17 cellular contexts compared by ENCODE assay signal in genomic region chr17:8837438-8838075, GRCh38. TPM values are rescaled to one million over a fixed set of nuclear protein-coding genes. Genes with fewer than 3 reads are reported as not detected.
DNase-seq lines count a peak whose midpoint lies in the region; ATAC-seq and TF ChIP-seq lines count a peak whose summit lies in the region.
"Had no signal": no experiment of that assay in that cellular context is flagged by ENCODE, and none has a peak within 500 bp of the region (broad histone marks: within the 10 kb centered on the region; RNA-seq: fewer than 3 reads in every experiment).

No MANE protein-coding gene starts in this region.

- H3K27me3 ChIP-seq in iPS-18a (ENCODE audit: control insufficient read depth, insufficient read depth, low read length), result no peaks in the 10 kb centered on the region

- H3K4me1 ChIP-seq in iPS-18a (ENCODE audit: control insufficient read depth, low read depth, low read length), result peaks cover 11% of the 10 kb centered on the region
- H3K4me1 ChIP-seq: suprapubic skin had no signal

- no peak for TF ChIP-seq CTCF in HFFc6 (IDR thresholded peaks at IDR 0.05)

- no peak for ATAC-seq in stimulated activated naive B cell treated with anti-CD40 and anti-IgM and Interleukin-4, amounts not matched to agents 10 μg/mL and 1 μg/mL and 100 μg/mL, for 72 hours (replicated peaks)
- no peak for ATAC-seq in HG03520 (IDR thresholded peaks at IDR 0.05; ENCODE audit: unreplicated experiment)
- ATAC-seq: activated CD4-positive, alpha-beta T cell treated with anti-CD3 and anti-CD28 coated beads for 36 hours; T-cell had no signal

- no peak overlapping the region for H3K9ac ChIP-seq in iPS-18a (ENCODE audit: low read length)

- DNase-seq in DMS 273 (lab: John Stamatoyannopoulos, UW; ENCODE audit: unreplicated experiment) (peak; percentile 41), DMS 273 treated with DMSO at 0.1 percent for 48 hours (lab: John Stamatoyannopoulos, UW) (no peak), HFFc6 (no peak)
- DNase-seq in activated CD8-positive, alpha-beta memory T cell treated with anti-CD3 and anti-CD28 coated beads, Interleukin-2, amount 50 U/mL, for 48 hours, result peak; percentile 26
- no peak for DNase-seq in stimulated activated naive B cell treated with anti-CD40 and anti-IgM and Interleukin-4, amounts not matched to agents 10 μg/mL and 1 μg/mL and 100 μg/mL, for 72 hours
- DNase-seq in activated CD4-positive, CD25-positive, alpha-beta regulatory T cell (lab: John Stamatoyannopoulos, UW), result no peak
- DNase-seq: activated CD4-positive, alpha-beta T cell treated with anti-CD3 and anti-CD28 coated beads for 36 hours; COR-L47; nucleus accumbens; T-cell had no signal

- H3K4me3 Mint-ChIP-seq in stimulated activated naive B cell treated with anti-CD40 and anti-IgM and Interleukin-4, amounts not matched to agents 10 μg/mL and 1 μg/mL and 100 μg/mL, for 72 hours, result no peak overlapping the region
- no peak overlapping the region for H3K4me3 Mint-ChIP-seq in HFFc6
- H3K4me3 Mint-ChIP-seq: activated CD4-positive, alpha-beta T cell treated with anti-CD3 and anti-CD28 coated beads for 36 hours; activated T-helper 1 cell treated with anti-CD3 and anti-CD28 coated beads, Interleukin-12 subunit alpha, Interleukin-12 subunit beta, Interleukin-2, Interleukin-4 antibody, amounts not matched to agents 30 ng/mL and 10 ng/mL and 1 ng/mL, durations not matched to agents 14 hours and 24 hours and 36 hours; T-cell had no signal

- peaks cover 4 to 7% of the 10 kb centered on the region in 2 donors for H3K9me3 Mint-ChIP-seq in stimulated activated naive B cell treated with anti-CD40 and anti-IgM and Interleukin-4, amounts not matched to agents 10 μg/mL and 1 μg/mL and 100 μg/mL, for 72 hours
- peaks cover 43% of the 10 kb centered on the region for H3K9me3 Mint-ChIP-seq in HFFc6
- H3K9me3 Mint-ChIP-seq: activated T-helper 1 cell treated with anti-CD3 and anti-CD28 coated beads, Interleukin-12 subunit alpha, Interleukin-12 subunit beta, Interleukin-2, Interleukin-4 antibody, amounts not matched to agents 30 ng/mL and 10 ng/mL and 1 ng/mL, durations not matched to agents 14 hours and 24 hours and 36 hours; T-cell had no signal

- H3K36me3 ChIP-seq in iPS-18a (ENCODE audit: control insufficient read depth, low read depth, low read length), result no peaks in the 10 kb centered on the region
- H3K36me3 ChIP-seq: suprapubic skin had no signal

- H3K36me3 Mint-ChIP-seq in stimulated activated naive B cell treated with anti-CD40 and anti-IgM and Interleukin-4, amounts not matched to agents 10 μg/mL and 1 μg/mL and 100 μg/mL, for 72 hours, result peaks cover 5 to 10% of the 10 kb centered on the region in 2 donors
- no peaks in the 10 kb centered on the region for H3K36me3 Mint-ChIP-seq in HFFc6 (ENCODE audit: low read depth)

- H3K4me1 Mint-ChIP-seq in stimulated activated naive B cell treated with anti-CD40 and anti-IgM and Interleukin-4, amounts not matched to agents 10 μg/mL and 1 μg/mL and 100 μg/mL, for 72 hours, result peaks cover 2 to 5% of the 10 kb centered on the region in 2 donors
- H3K4me1 Mint-ChIP-seq in HFFc6 (ENCODE audit: low read depth), result no peaks in the 10 kb centered on the region
- H3K4me1 Mint-ChIP-seq: activated CD4-positive, alpha-beta T cell treated with anti-CD3 and anti-CD28 coated beads for 36 hours; T-cell had no signal

- no peaks in the 10 kb centered on the region for H3K9me3 ChIP-seq in iPS-18a (ENCODE audit: control insufficient read depth, low read depth, low read length)
- H3K9me3 ChIP-seq: suprapubic skin had no signal

- no peak overlapping the region for H3K4me3 ChIP-seq in iPS-18a (ENCODE audit: low read length)
- H3K4me3 ChIP-seq: suprapubic skin had no signal

- peak overlapping the region; percentile 14 for H3K27ac Mint-ChIP-seq in stimulated activated naive B cell treated with anti-CD40 and anti-IgM and Interleukin-4, amounts not matched to agents 10 μg/mL and 1 μg/mL and 100 μg/mL, for 72 hours
- H3K27ac Mint-ChIP-seq in HFFc6, result no peak overlapping the region
- H3K27ac Mint-ChIP-seq: activated CD4-positive, alpha-beta T cell treated with anti-CD3 and anti-CD28 coated beads for 36 hours; activated T-helper 1 cell treated with anti-CD3 and anti-CD28 coated beads, Interleukin-12 subunit alpha, Interleukin-12 subunit beta, Interleukin-2, Interleukin-4 antibody, amounts not matched to agents 30 ng/mL and 10 ng/mL and 1 ng/mL, durations not matched to agents 14 hours and 24 hours and 36 hours; T-cell had no signal

- peaks cover 14 to 27% of the 10 kb centered on the region in 2 donors for H3K27me3 Mint-ChIP-seq in stimulated activated naive B cell treated with anti-CD40 and anti-IgM and Interleukin-4, amounts not matched to agents 10 μg/mL and 1 μg/mL and 100 μg/mL, for 72 hours
- peaks cover 4% of the 10 kb centered on the region for H3K27me3 Mint-ChIP-seq in HFFc6 (ENCODE audit: insufficient read depth)
- H3K27me3 Mint-ChIP-seq: activated CD4-positive, alpha-beta T cell treated with anti-CD3 and anti-CD28 coated beads for 36 hours; T-cell had no signal

- peak overlapping the region; percentile 17 for H3K27ac ChIP-seq in iPS-18a (ENCODE audit: low read length)
- H3K27ac ChIP-seq: 22Rv1, suprapubic skin had no signal

RNA-seq across cellular contexts. Expression of gene PIK3R6, which starts 29.9 kb away (rescaled TPM):
- not detected for total RNA-seq in HFFc6 (2021; fragmentation: NEBNext Ultra II Directional; extraction: Animal tissue kit (Norgen Biotek cat#: 25700))
- total RNA-seq: LHCN-M2, OCI-LY7 had no signal

RNA-seq across cellular contexts. Expression of gene MFSD6L, which starts 38.4 kb away (rescaled TPM):
- not detected for total RNA-seq in HFFc6 (2021; fragmentation: NEBNext Ultra II Directional; extraction: Animal tissue kit (Norgen Biotek cat#: 25700))
- total RNA-seq: LHCN-M2, OCI-LY7 had no signal

Comparison
In these comparisons a context has a peak if more than half of its experiments do, and no peak if none do; other contexts are left out.
1. DNase-seq: peak in DMS 273 (single experiment) and activated CD8-positive, alpha-beta memory T cell treated with anti-CD3 and anti-CD28 coated beads, Interleukin-2, amount 50 U/mL, for 48 hours (single experiment); none in DMS 273 treated with DMSO at 0.1 percent for 48 hours (single experiment), stimulated activated naive B cell treated with anti-CD40 and anti-IgM and Interleukin-4, amounts not matched to agents 10 μg/mL and 1 μg/mL and 100 μg/mL, for 72 hours (single experiment), HFFc6 (single experiment) and activated CD4-positive, CD25-positive, alpha-beta regulatory T cell (0 of 4).